Comparison of ENCODE assay signal across 10 cellular contexts in genomic region chr14:39383026-39383626, GRCh38. TPM values are rescaled to one million over a fixed set of nuclear protein-coding genes. Genes with fewer than 3 reads are reported as not detected.
A peak's percentile ranks its signal among the peaks of the same experiment; 100 is the strongest.
DNase-seq lines count a peak whose midpoint lies in the region; ATAC-seq and TF ChIP-seq lines count a peak whose summit lies in the region.
"Had no signal": no experiment of that assay in that cellular context is flagged by ENCODE, and none has a peak within 500 bp of the region (broad histone marks: within the 10 kb centered on the region; RNA-seq: fewer than 3 reads in every experiment).

No MANE protein-coding gene starts in this region.

- no peaks in the 10 kb centered on the region for H3K9me3 ChIP-seq in GM23248 (ENCODE audit: low read depth)
- H3K9me3 ChIP-seq: uterus had no signal

- no peak overlapping the region for H3K4me3 ChIP-seq in HL-60 (replicated peaks; ENCODE audit: insufficient read depth, low read length)
- H3K4me3 ChIP-seq in GM23248, result no peak overlapping the region
- H3K4me3 ChIP-seq: uterus had no signal

- no peaks in the 10 kb centered on the region for H4K20me1 ChIP-seq in GM23248 (ENCODE audit: insufficient read depth)

- H3K27ac Mint-ChIP-seq in activated T-cell treated with anti-CD3 and anti-CD28 coated beads, Interleukin-2, amount 50 U/mL, for 24 hours, result peak overlapping the region; percentile 66
- peak overlapping the region; percentile 21 for H3K27ac Mint-ChIP-seq in stimulated activated naive B cell treated with anti-CD40 and anti-IgM and Interleukin-4, amounts not matched to agents 10 μg/mL and 1 μg/mL and 100 μg/mL, for 72 hours

- H3F3A ChIP-seq in GM23248 (ENCODE audit: insufficient read depth), result no peaks in the 10 kb centered on the region

- H2AFZ ChIP-seq in GM23248, result no peak overlapping the region

- H3K4me2 ChIP-seq in GM23248 (ENCODE audit: unreplicated experiment), result no peak overlapping the region

- no peak for DNase-seq in activated T-cell treated with anti-CD3 and anti-CD28 coated beads, Interleukin-2, amount 50 U/mL, for 24 hours
- DNase-seq in activated T-cell treated with anti-CD3 and anti-CD28 coated beads, Interleukin-2, amount 50 U/mL, for 1 hour, result no peak
- DNase-seq in HL-60 (ENCODE audit: low read depth in 1 of 2, low spot score in 1 of 2) (no peak), mesenteric fat pad (ENCODE audit: low spot score) (no peak), GM23248 (no peak)
- DNase-seq in stimulated activated naive B cell treated with anti-CD40 and anti-IgM and Interleukin-4, amounts not matched to agents 10 μg/mL and 1 μg/mL and 100 μg/mL, for 72 hours, result no peak
- DNase-seq: DMS53, uterus had no signal

- no peaks in the 10 kb centered on the region for H3K4me1 ChIP-seq in GM23248 (ENCODE audit: insufficient read depth)
- H3K4me1 ChIP-seq: uterus had no signal

- in situ Hi-C loops in GM23248 (cut with MboI), result no loop called here

- no peak overlapping the region for H3K9ac ChIP-seq in GM23248

- peaks cover 28% of the 10 kb centered on the region for H3K4me1 Mint-ChIP-seq in activated T-cell treated with anti-CD3 and anti-CD28 coated beads, Interleukin-2, amount 50 U/mL, for 24 hours (ENCODE audit: low read depth)
- peaks cover 4 to 6% of the 10 kb centered on the region in 2 donors for H3K4me1 Mint-ChIP-seq in stimulated activated naive B cell treated with anti-CD40 and anti-IgM and Interleukin-4, amounts not matched to agents 10 μg/mL and 1 μg/mL and 100 μg/mL, for 72 hours

- H3K27ac ChIP-seq in HL-60 (replicated peaks), result 0 out of 2 replicates have a peak overlapping the region, but pooled peaks have one; percentile 2
- H3K27ac ChIP-seq in GM23248, result no peak overlapping the region
- H3K27ac ChIP-seq: uterus had no signal

- H3K27me3 ChIP-seq in HL-60 (ENCODE audit: insufficient read depth, poor library complexity, severe bottlenecking), result no peaks in the 10 kb centered on the region
- H3K27me3 ChIP-seq in GM23248 (replicated peaks; ENCODE audit: insufficient read depth), result no peaks in the 10 kb centered on the region
- H3K27me3 ChIP-seq: uterus had no signal

- no peaks in the 10 kb centered on the region for H3K9me2 ChIP-seq in GM23248 (ENCODE audit: insufficient read depth)

- no peak for TF ChIP-seq CTCF in HL-60 (IDR thresholded peaks at IDR 0.05; ENCODE audit: insufficient read depth, low read length)

- H3K4me3 Mint-ChIP-seq in activated T-cell treated with anti-CD3 and anti-CD28 coated beads, Interleukin-2, amount 50 U/mL, for 24 hours, result no peak overlapping the region
- no peak overlapping the region for H3K4me3 Mint-ChIP-seq in stimulated activated naive B cell treated with anti-CD40 and anti-IgM and Interleukin-4, amounts not matched to agents 10 μg/mL and 1 μg/mL and 100 μg/mL, for 72 hours

- H3K27me3 Mint-ChIP-seq in activated T-cell treated with anti-CD3 and anti-CD28 coated beads, Interleukin-2, amount 50 U/mL, for 24 hours, result no peaks in the 10 kb centered on the region
- H3K27me3 Mint-ChIP-seq in stimulated activated naive B cell treated with anti-CD40 and anti-IgM and Interleukin-4, amounts not matched to agents 10 μg/mL and 1 μg/mL and 100 μg/mL, for 72 hours, result no peaks in the 10 kb centered on the region

- H3K79me2 ChIP-seq in GM23248 (ENCODE audit: insufficient read depth), result no peaks in the 10 kb centered on the region

- no peaks in the 10 kb centered on the region for H3K36me3 ChIP-seq in GM23248 (ENCODE audit: low read depth)
- H3K36me3 ChIP-seq: uterus had no signal

- WGBS in GM23248 (ENCODE audit: low coverage in 1 of 2, low lambda C conversion rate in 2 of 2, missing lambda C conversion rate in 2 of 2), 2 experiments, result 85 to 92% methylated on average over 1 of the region's 1 CpG

- ATAC-seq in GM21529 (IDR thresholded peaks at IDR 0.05; ENCODE audit: unreplicated experiment), result peak; percentile 42
- ATAC-seq in stimulated activated naive B cell treated with anti-CD40 and anti-IgM and Interleukin-4, amounts not matched to agents 10 μg/mL and 1 μg/mL and 100 μg/mL, for 72 hours (replicated peaks), result peak; percentile 33 to 64
- no peak for ATAC-seq in HG02588 (IDR thresholded peaks at IDR 0.05; ENCODE audit: unreplicated experiment)

- H3K36me3 Mint-ChIP-seq in activated T-cell treated with anti-CD3 and anti-CD28 coated beads, Interleukin-2, amount 50 U/mL, for 24 hours (ENCODE audit: low read depth), result peaks cover 9% of the 10 kb centered on the region
- H3K36me3 Mint-ChIP-seq in stimulated activated naive B cell treated with anti-CD40 and anti-IgM and Interleukin-4, amounts not matched to agents 10 μg/mL and 1 μg/mL and 100 μg/mL, for 72 hours, result peaks cover 8 to 18% of the 10 kb centered on the region in 2 donors

- no peaks in the 10 kb centered on the region for H3K9me3 Mint-ChIP-seq in activated T-cell treated with anti-CD3 and anti-CD28 coated beads, Interleukin-2, amount 50 U/mL, for 24 hours
- no peaks in the 10 kb centered on the region for H3K9me3 Mint-ChIP-seq in stimulated activated naive B cell treated with anti-CD40 and anti-IgM and Interleukin-4, amounts not matched to agents 10 μg/mL and 1 μg/mL and 100 μg/mL, for 72 hours

RNA-seq across cellular contexts. Expression of gene FBXO33, which starts 49.1 kb away (rescaled TPM):
- 12.7 TPM for total RNA-seq in mesenteric fat pad
- total RNA-seq in GM23248 (2014; rRNA removed; shearing (Covaris generic)), result 21.4 and 22.1 TPM in 2 replicates
- 9.0 and 9.5 TPM in 2 replicates for polyA plus RNA-seq in GM23248 (2016; fragmentation: Nextera tagmentation; extraction: Ambion mirVana)
